ENCODE assay signal across 12 cellular contexts in genomic region chr4:176222149-176222548, GRCh38. TPM values are rescaled to one million over a fixed set of nuclear protein-coding genes. Genes with fewer than 3 reads are reported as not detected.
"Had no signal": no experiment of that assay in that cellular context is flagged by ENCODE, and none has a peak within 500 bp of the region (broad histone marks: within the 10 kb centered on the region; RNA-seq: fewer than 3 reads in every experiment).

No MANE protein-coding gene starts in this region.

- H3K9me3 Mint-ChIP-seq: HFFc6 had no signal

- H3K36me3 ChIP-seq: HAP-1 had no signal

- H3K9me3 ChIP-seq: HAP-1 had no signal

- H3K4me3 Mint-ChIP-seq: HFFc6 had no signal

- H2AFZ ChIP-seq: GM23248 had no signal

- H3K4me2 ChIP-seq: KMS-11 had no signal

- H3K4me1 ChIP-seq: HAP-1 had no signal

- ATAC-seq: HCT116 had no signal

- H3K4me3 ChIP-seq: GM23248, HAP-1 had no signal

- H3K27ac Mint-ChIP-seq: HFFc6 had no signal

- DNase-seq: GM23248, GOT3, H7, HFFc6, IMR-90, KBM-7 had no signal

- H3K27ac ChIP-seq: GM23248, HL-60, KMS-11 had no signal

- H3K9ac ChIP-seq: GM23248, KMS-11 had no signal

RNA-seq across cellular contexts. Expression of gene SPATA4, which starts 26.8 kb away (rescaled TPM):
- total RNA-seq: GM23248, H4, H7, HT-29 had no signal

RNA-seq across cellular contexts. Expression of gene ASB5, which starts 46.9 kb away (rescaled TPM):
- total RNA-seq: GM23248, HT-29 had no signal
- polyA plus RNA-seq: GM23248 had no signal
